ENCODE assay signal across 9 cellular contexts in the genomic region with DNA sequence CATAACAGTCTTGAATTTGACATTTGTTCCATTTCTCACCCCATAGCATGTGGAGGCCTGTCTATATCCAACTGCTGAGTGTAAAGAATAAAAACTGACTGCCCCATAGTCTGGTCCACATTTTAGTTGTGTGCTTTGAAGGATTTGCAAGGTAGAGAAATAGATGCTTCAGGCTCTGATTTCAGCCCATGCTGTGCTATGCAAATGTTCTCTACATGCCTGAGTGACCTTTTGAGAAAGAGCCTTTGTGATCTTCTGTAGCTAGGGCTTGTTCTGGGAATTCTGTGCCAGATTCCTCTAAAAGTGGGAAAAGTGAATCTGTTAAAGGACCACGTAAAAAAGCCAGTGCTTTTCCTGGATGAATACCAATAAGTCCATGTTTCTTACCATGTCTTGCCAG. TPM values are rescaled to one million over a fixed set of nuclear protein-coding genes. Genes with fewer than 3 reads are reported as not detected.
DNase-seq lines count a peak whose midpoint lies in the region; ATAC-seq and TF ChIP-seq lines count a peak whose summit lies in the region.
"Had no signal": no experiment of that assay in that cellular context is flagged by ENCODE, and none has a peak within 500 bp of the region (broad histone marks: within the 10 kb centered on the region; RNA-seq: fewer than 3 reads in every experiment).

No MANE protein-coding gene starts in this region.

- H3K4me3 ChIP-seq in fibroblast of mammary gland (ENCODE audit: control insufficient read depth, low read depth, low read length) (no peak overlapping the region), spleen (no peak overlapping the region)

- no peaks in the 10 kb centered on the region for H3K9me3 ChIP-seq in spleen

- H3K27me3 ChIP-seq in spleen (replicated peaks in 1 of 7) = no peaks in the 10 kb centered on the region

- H3K36me3 ChIP-seq in spleen = peaks cover 0 to 31% (median 9%) of the 10 kb centered on the region in 6 donors

- 61 to 73% (median 67%) methylated on average over 1 of the region's 1 CpG for WGBS in spleen, 5 donors

- peak overlapping the region in 2 of 8 donors; percentile 5 to 31 for H3K27ac ChIP-seq in spleen

- peaks cover 35 to 60% (median 51%) of the 10 kb centered on the region in 6 donors for H3K4me1 ChIP-seq in spleen

- no peak for TF ChIP-seq POLR2A in spleen (IDR thresholded peaks at IDR 0.05)

- no peak for TF ChIP-seq CTCF in fibroblast of mammary gland (conservative IDR thresholded peaks at IDR 0.05; ENCODE audit: control insufficient read depth, insufficient read depth, low read depth, low read length)
- no peak for TF ChIP-seq CTCF in spleen (IDR thresholded peaks at IDR 0.05 in 8 of 11, conservative IDR thresholded peaks at IDR 0.05 in 3 of 11)

- DNase-seq in NCI-H69 (lab: John Stamatoyannopoulos, UW) (peak; percentile 91), fibroblast of mammary gland (ENCODE audit: low read depth) (peak; percentile 2), pons (ENCODE audit: low spot score) (peak; percentile 89), spleen (no peak)
- no peak for DNase-seq in activated CD4-positive, CD25-positive, alpha-beta regulatory T cell treated with anti-CD3 and anti-CD28 coated beads, Interleukin-2, amount 50 U/mL, for 72 hours
- DNase-seq: NCI-H1436 treated with DMSO at 0.1 percent for 48 hours, occipital lobe had no signal

- ATAC-seq in GM18868 (IDR thresholded peaks at IDR 0.05; ENCODE audit: unreplicated experiment) (peak; percentile 35), HG02798 (IDR thresholded peaks at IDR 0.05; ENCODE audit: poor library complexity, unreplicated experiment) (no peak)

- intact Hi-C loops in spleen (cut with DNase I; ENCODE audit: low total_unique reads) = loop anchor here (10.0 kb wide), 1 partner anchor 72 kb away; no protein-coding TSS in a partner anchor

RNA-seq across cellular contexts. Expression of gene KCTD6, which starts 5.2 kb away (rescaled TPM):
- total RNA-seq in spleen = 10 to 100 TPM in 5 of 7 donors, 1 to 10 TPM in 2; 8.1 to 23.5 (median 15.0) TPM
- 10 to 100 TPM in 1 of 3 donors, 1 to 10 TPM in 2; 7.3 to 11.3 (median 8.6) TPM for polyA plus RNA-seq in spleen

RNA-seq across cellular contexts. Expression of gene ACOX2, which starts 39.9 kb away (rescaled TPM):
- 10 to 100 TPM in 1 of 7 donors, 1 to 10 TPM in 6; 1.3 to 11.5 (median 3.3) TPM for total RNA-seq in spleen
- 1 to 10 TPM; 4.5 to 6.2 (median 5.5) TPM for polyA plus RNA-seq in spleen

Comparison
In these comparisons a context has a peak if more than half of its experiments do, and no peak if none do; other contexts are left out.
1. DNase-seq: peak in NCI-H69 (single experiment), fibroblast of mammary gland (single experiment) and pons (single experiment); none in activated CD4-positive, CD25-positive, alpha-beta regulatory T cell treated with anti-CD3 and anti-CD28 coated beads, Interleukin-2, amount 50 U/mL, for 72 hours (single experiment) and spleen (single experiment).